Comparison of ENCODE assay signal across 2 cellular contexts in genomic region chr1:39450041-39450440, GRCh38. TPM values are rescaled to one million over a fixed set of nuclear protein-coding genes. Genes with fewer than 3 reads are reported as not detected.
"Had no signal": no experiment of that assay in that cellular context is flagged by ENCODE, and none has a peak within 500 bp of the region (broad histone marks: within the 10 kb centered on the region; RNA-seq: fewer than 3 reads in every experiment).

No MANE protein-coding gene starts in this region.

RNA-seq across cellular contexts. Expression of gene BMP8A, which starts 41.4 kb away (rescaled TPM):
- total RNA-seq: LHCN-M2, SJSA1 had no signal
